21 cellular contexts compared by ENCODE assay signal in genomic region chr2:133598769-133599168, GRCh38. TPM values are rescaled to one million over a fixed set of nuclear protein-coding genes. Genes with fewer than 3 reads are reported as not detected.
DNase-seq lines count a peak whose midpoint lies in the region; ATAC-seq and TF ChIP-seq lines count a peak whose summit lies in the region.
"Had no signal": no experiment of that assay in that cellular context is flagged by ENCODE, and none has a peak within 500 bp of the region (broad histone marks: within the 10 kb centered on the region; RNA-seq: fewer than 3 reads in every experiment).

No MANE protein-coding gene starts in this region.

- no peaks in the 10 kb centered on the region for H3K27me3 ChIP-seq in right lobe of liver
- H3K27me3 ChIP-seq: SJCRH30 had no signal

- DNase-seq in globus pallidus (ENCODE audit: low spot score): peak; percentile 68
- no peak for DNase-seq in left cardiac atrium
- peak in 1 of 3 donors; percentile 58 for DNase-seq in right lobe of liver
- peak; percentile 47 for DNase-seq in superior temporal gyrus (ENCODE audit: extremely low spot score)
- no peak for DNase-seq in coronary artery (ENCODE audit: low spot score)
- no peak for DNase-seq in C1 segment of cervical spinal cord (lab: John Stamatoyannopoulos, UW)
- DNase-seq: Caco-2; CD8-positive, alpha-beta T cell; Kasumi-1; NCI-H1105; NCI-H1436 treated with DMSO at 0.1 percent for 48 hours; NCI-H187 treated with DMSO at 0.1 percent for 48 hours; NCI-H2171 treated with DMSO at 0.1 percent for 48 hours; NCI-H345; NCI-H510A treated with DMSO at 0.1 percent for 48 hours; NCI-H748 treated with DMSO at 0.1 percent for 48 hours; SJCRH30 had no signal

- H3K4me3 ChIP-seq in right lobe of liver (no peak overlapping the region), coronary artery (no peak overlapping the region)
- H3K4me3 ChIP-seq: K562, SJCRH30 had no signal

- intact Hi-C loops in left cardiac atrium (cut with DNase I) (no loop called here), right lobe of liver (cut with DNase I) (no loop called here)

- H3K4me1 ChIP-seq in right lobe of liver: peaks cover 0 to 19% (median 4%) of the 10 kb centered on the region in 4 donors
- H3K4me1 ChIP-seq: Caco-2, SJCRH30 had no signal

- H3K36me3 ChIP-seq in right lobe of liver: no peaks in the 10 kb centered on the region
- H3K36me3 ChIP-seq: SJCRH30 had no signal

- ATAC-seq in left cardiac atrium: peak; percentile 46 to 64
- peak; percentile 50 to 67 (median 54) for ATAC-seq in right lobe of liver
- no peak for ATAC-seq in GM21390 (IDR thresholded peaks at IDR 0.05; ENCODE audit: unreplicated experiment)
- ATAC-seq: CD8-positive, alpha-beta T cell; K562; SK-N-SH treated with all-trans-retinoic acid at 6 μM for 48 hours had no signal

- TF ChIP-seq CTCF in right lobe of liver (IDR thresholded peaks at IDR 0.05) (no peak), coronary artery (IDR thresholded peaks at IDR 0.05) (no peak)

- WGBS in right lobe of liver (ENCODE audit: insufficient coverage, low coverage, low lambda C conversion rate, missing lambda C conversion rate): 30% methylated on average over 2 of the region's 2 CpGs

- no peaks in the 10 kb centered on the region for H3K9me3 ChIP-seq in right lobe of liver
- H3K9me3 ChIP-seq: Caco-2, SJCRH30 had no signal

- no peak for TF ChIP-seq POLR2A in right lobe of liver (IDR thresholded peaks at IDR 0.05)

- H3K27ac ChIP-seq in right lobe of liver: peak overlapping the region in 2 of 3 donors; percentile 23 to 80
- H3K27ac ChIP-seq in coronary artery: no peak overlapping the region
- H3K27ac ChIP-seq: C4-2B, SJCRH30 had no signal

RNA-seq across cellular contexts. Expression of gene NCKAP5, which starts 30.5 kb away (rescaled TPM):
- total RNA-seq in left cardiac atrium (1 to 10 TPM; 5.8 to 6.2 TPM), right lobe of liver (10 to 100 TPM in 1 of 6 experiments, 1 to 10 TPM in 5; 3.6 to 11.7 (median 6.9) TPM)
- total RNA-seq: CD8-positive, alpha-beta T cell; K562; SJCRH30 had no signal

Comparison
In these comparisons a context has a peak if more than half of its experiments do, and no peak if none do; other contexts are left out.
1. DNase-seq: peak in globus pallidus (single experiment) and superior temporal gyrus (single experiment); none in left cardiac atrium (single experiment), coronary artery (single experiment) and C1 segment of cervical spinal cord (0 of 14).
2. H3K27ac ChIP-seq: peak in right lobe of liver (2 of 3); none in coronary artery (0 of 2).